Comparison of ENCODE assay signal across 10 cellular contexts in the genomic region with DNA sequence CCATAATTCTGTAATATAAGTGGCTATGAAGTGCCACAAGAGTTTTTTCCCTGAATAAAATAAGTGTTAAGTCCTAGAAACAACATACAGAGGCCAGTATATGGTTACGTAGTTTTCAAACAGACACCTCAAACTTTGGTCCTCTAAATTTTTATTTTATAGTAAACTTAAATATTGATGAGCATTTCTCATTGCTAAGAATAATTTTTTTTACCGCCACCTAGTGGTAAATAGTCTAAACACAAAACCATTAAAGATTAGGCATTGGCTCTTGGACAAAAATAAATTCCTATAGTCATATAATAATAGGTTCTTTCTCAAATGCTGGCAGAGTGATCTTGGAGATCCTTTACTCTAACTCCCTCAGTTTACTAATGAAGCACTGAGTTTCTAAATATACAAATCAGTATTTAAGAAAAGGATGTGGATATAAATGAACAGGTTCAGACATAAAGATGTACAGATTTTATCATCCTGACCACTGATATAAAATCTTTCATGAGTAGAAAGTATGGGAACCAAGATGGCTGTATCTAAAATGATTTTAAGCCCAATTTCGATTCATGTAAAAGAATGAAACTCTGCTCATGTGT.
DNase-seq lines count a peak whose midpoint lies in the region; ATAC-seq, FAIRE-seq and TF ChIP-seq lines count a peak whose summit lies in the region.
"Had no signal": no experiment of that assay in that cellular context is flagged by ENCODE, and none has a peak within 500 bp of the region (broad histone marks: within the 10 kb centered on the region; RNA-seq: fewer than 3 reads in every experiment).

No MANE protein-coding gene starts in this region.

- WGBS in small intestine, 3 donors: 62 to 69% (median 65%) methylated on average over 3 of the region's 3 CpGs

- H3K27ac ChIP-seq in small intestine (ENCODE audit: low read depth in 1 of 2, low read length in 1 of 2): no peak overlapping the region

- H3K9me3 ChIP-seq in small intestine (ENCODE audit: control insufficient read depth, low read depth): no peaks in the 10 kb centered on the region
- H3K9me3 ChIP-seq: HAP-1 had no signal

- FAIRE-seq in small intestine (lab: Jason Lieb, UNC): no peak

- H3K36me3 Mint-ChIP-seq in endothelial cell (ENCODE audit: low read depth, unreplicated experiment): peaks cover 2% of the 10 kb centered on the region

- H3K27me3 ChIP-seq in small intestine (ENCODE audit: control insufficient read depth in 2 of 2, insufficient read depth in 2 of 2, low read length in 2 of 2): no peaks in the 10 kb centered on the region

- peak; percentile 84 for TF ChIP-seq CTCF in endothelial cell (IDR thresholded peaks at IDR 0.05; ENCODE audit: unreplicated experiment)

- H3K4me3 ChIP-seq in small intestine (ENCODE audit: low read depth in 1 of 2, low read length in 2 of 2): no peak overlapping the region
- H3K4me3 ChIP-seq: HAP-1 had no signal

- H3K4me1 ChIP-seq in small intestine (ENCODE audit: control insufficient read depth in 2 of 2, insufficient read depth in 1 of 2, low read depth in 1 of 2, low read length in 1 of 2): no peaks in the 10 kb centered on the region
- H3K4me1 ChIP-seq: HAP-1 had no signal

- no peak overlapping the region for H3K4me3 Mint-ChIP-seq in endothelial cell (ENCODE audit: unreplicated experiment)

- ATAC-seq in GM21367 (IDR thresholded peaks at IDR 0.05; ENCODE audit: unreplicated experiment): no peak

- no peaks in the 10 kb centered on the region for H3K27me3 Mint-ChIP-seq in endothelial cell (ENCODE audit: unreplicated experiment)

- no peaks in the 10 kb centered on the region for H3K9me3 Mint-ChIP-seq in endothelial cell (ENCODE audit: unreplicated experiment)

- H3K4me1 Mint-ChIP-seq in endothelial cell (ENCODE audit: unreplicated experiment): peaks cover 11% of the 10 kb centered on the region

- peaks cover 0 to 2% of the 10 kb centered on the region in 2 donors for H3K36me3 ChIP-seq in small intestine (ENCODE audit: control insufficient read depth in 2 of 2, insufficient read depth in 2 of 2, low read length in 2 of 2)
- H3K36me3 ChIP-seq: HAP-1 had no signal

- peak; percentile 24 for DNase-seq in NCI-H748 (lab: John Stamatoyannopoulos, UW; ENCODE audit: unreplicated experiment)
- no peak for DNase-seq in NCI-H748 treated with DMSO at 0.1 percent for 48 hours (lab: John Stamatoyannopoulos, UW)
- DNase-seq in NCI-H1105 treated with DMSO at 0.1 percent for 48 hours (lab: John Stamatoyannopoulos, UW): peak; percentile 32
- DNase-seq in endothelial cell (ENCODE audit: low spot score): no peak
- peak; percentile 9 for DNase-seq in small intestine
- no peak for DNase-seq in activated T-cell treated with anti-CD3 and anti-CD28 coated beads, Interleukin-2, amount 50 U/mL, for 1 hour
- DNase-seq in AG20443 (ENCODE audit: low spot score): no peak
- DNase-seq: NCI-H1436 had no signal

- no peak overlapping the region for H3K27ac Mint-ChIP-seq in endothelial cell (ENCODE audit: unreplicated experiment)

Comparison
In these comparisons a context has a peak if more than half of its experiments do, and no peak if none do; other contexts are left out.
1. DNase-seq: peak in NCI-H748 (single experiment), NCI-H1105 treated with DMSO at 0.1 percent for 48 hours (single experiment) and small intestine (single experiment); none in NCI-H748 treated with DMSO at 0.1 percent for 48 hours (single experiment), endothelial cell (single experiment), activated T-cell treated with anti-CD3 and anti-CD28 coated beads, Interleukin-2, amount 50 U/mL, for 1 hour (single experiment) and AG20443 (single experiment).